In the genomic region with DNA sequence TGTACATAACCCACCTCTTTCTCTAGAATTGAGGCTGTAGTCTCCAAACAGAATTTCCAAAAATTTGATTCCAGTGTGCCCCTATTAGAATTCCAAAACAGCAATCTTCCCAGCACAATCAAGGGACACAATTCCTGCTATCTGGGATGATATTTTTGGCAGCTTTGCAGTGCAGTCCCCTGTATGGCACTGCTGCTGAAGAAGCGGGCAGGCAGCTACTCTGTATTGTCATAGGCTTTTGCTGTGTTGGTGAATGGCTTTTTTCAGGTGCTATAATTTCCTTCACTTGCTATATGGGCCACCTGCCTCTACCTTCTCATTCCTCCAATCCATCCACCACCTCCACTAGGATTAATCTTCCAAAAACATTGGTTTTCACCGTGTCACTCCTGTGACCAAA, we compare ENCODE assay signal across 16 cellular contexts.
DNase-seq lines count a peak whose midpoint lies in the region; ATAC-seq and TF ChIP-seq lines count a peak whose summit lies in the region.
"Had no signal": no experiment of that assay in that cellular context is flagged by ENCODE, and none has a peak within 500 bp of the region (broad histone marks: within the 10 kb centered on the region; RNA-seq: fewer than 3 reads in every experiment).

No MANE protein-coding gene starts in this region.

- intact Hi-C loops in PC-9 (cut with micrococcal nuclease; ENCODE audit: unreplicated experiment) = no loop called here
- intact Hi-C loops in left colon (cut with DNase I, micrococcal nuclease) = no loop called here
- intact Hi-C loops in thyroid gland (cut with DNase I) = no loop called here
- intact Hi-C loops in CD4-positive, alpha-beta T cell (cut with DNase I, micrococcal nuclease) = no loop called here

- H3K4me3 Mint-ChIP-seq in CD4-positive, alpha-beta T cell = no peak overlapping the region
- H3K4me3 Mint-ChIP-seq: activated CD4-positive, alpha-beta memory T cell treated with anti-CD3 and anti-CD28 coated beads for 36 hours; activated T-cell treated with anti-CD3 and anti-CD28 coated beads, Interleukin-2, amount 50 U/mL, for 24 hours had no signal

- POLR2A ChIA-PET in PC-9 (lab: Charles Lee; ENCODE audit: unreplicated experiment) = no interaction called here
- POLR2A ChIA-PET in CD4-positive, alpha-beta T cell (lab: Charles Lee) = no interaction called here

- H3K27ac ChIP-seq in PC-9 (peak overlapping the region; percentile 79), brain microvascular endothelial cell (peak overlapping the region; percentile 72), thyroid gland (peak overlapping the region; percentile 76 to 84 (median 76))
- no peak overlapping the region for H3K27ac ChIP-seq in CD4-positive, alpha-beta T cell (ENCODE audit: low read depth, low read length)
- H3K27ac ChIP-seq: BLaER1 had no signal

- no peaks in the 10 kb centered on the region for H3K9me2 ChIP-seq in PC-9 (ENCODE audit: insufficient read depth)

- no peaks in the 10 kb centered on the region for H3K36me3 ChIP-seq in PC-9 (ENCODE audit: low read depth)
- H3K36me3 ChIP-seq in brain microvascular endothelial cell (replicated peaks) = no peaks in the 10 kb centered on the region
- no peaks in the 10 kb centered on the region for H3K36me3 ChIP-seq in thyroid gland
- H3K36me3 ChIP-seq in MG63 = no peaks in the 10 kb centered on the region; the same call in 1 of the 2 replicates

- in situ Hi-C loops in brain microvascular endothelial cell (cut with HindIII; ENCODE audit: low pct_ligation_motif_present, low sequenced_read_pairs) = no loop called here

- TF ChIP-seq CTCF in PC-9 (conservative IDR thresholded peaks at IDR 0.05) = no peak
- TF ChIP-seq CTCF in brain microvascular endothelial cell (IDR thresholded peaks at IDR 0.05; ENCODE audit: low read depth, low read length, missing control alignments) = no peak
- TF ChIP-seq CTCF in thyroid gland (IDR thresholded peaks at IDR 0.05) = no peak
- TF ChIP-seq CTCF in CD4-positive, alpha-beta T cell (IDR thresholded peaks at IDR 0.05) = no peak

- no peaks in the 10 kb centered on the region for H3K4me1 Mint-ChIP-seq in CD4-positive, alpha-beta T cell (ENCODE audit: low read depth)

- H3K9me3 ChIP-seq in PC-9 (ENCODE audit: insufficient read depth, low read depth) = no peaks in the 10 kb centered on the region
- no peaks in the 10 kb centered on the region for H3K9me3 ChIP-seq in thyroid gland
- no peaks in the 10 kb centered on the region for H3K9me3 ChIP-seq in CD4-positive, alpha-beta T cell (ENCODE audit: control insufficient read depth, low read length)
- no peaks in the 10 kb centered on the region; the same call in 1 of the 2 replicates for H3K9me3 ChIP-seq in MG63

- CTCF ChIA-PET in PC-9 (lab: Charles Lee) = no interaction called here
- CTCF ChIA-PET in CD4-positive, alpha-beta T cell (lab: Charles Lee) = no interaction called here

- H4K20me1 ChIP-seq in PC-9 (ENCODE audit: insufficient read depth) = no peaks in the 10 kb centered on the region
- H4K20me1 ChIP-seq: BLaER1 had no signal

- H3K4me3 ChIP-seq in PC-9 (no peak overlapping the region), brain microvascular endothelial cell (ENCODE audit: low read depth, low read length) (no peak overlapping the region), thyroid gland (replicated peaks in 1 of 3) (no peak overlapping the region), MG63 (no peak overlapping the region)
- H3K4me3 ChIP-seq: BLaER1, coronary artery had no signal

- no peak overlapping the region for H3K27ac Mint-ChIP-seq in CD4-positive, alpha-beta T cell
- H3K27ac Mint-ChIP-seq: activated CD4-positive, alpha-beta memory T cell treated with anti-CD3 and anti-CD28 coated beads for 36 hours; activated T-cell treated with anti-CD3 and anti-CD28 coated beads, Interleukin-2, amount 50 U/mL, for 24 hours had no signal

- H3K4me1 ChIP-seq in PC-9 (replicated peaks; ENCODE audit: insufficient read depth) = peaks cover 40% of the 10 kb centered on the region
- peaks cover 35 to 39% of the 10 kb centered on the region in 2 donors for H3K4me1 ChIP-seq in thyroid gland
- H3K4me1 ChIP-seq: BLaER1 had no signal

- H3K36me3 Mint-ChIP-seq in CD4-positive, alpha-beta T cell (ENCODE audit: low read depth) = peaks cover 12% of the 10 kb centered on the region

- WGBS in thyroid gland, 2 donors = 85 to 88% methylated on average over 2 of the region's 2 CpGs

- no peak for TF ChIP-seq POLR2A in thyroid gland (IDR thresholded peaks at IDR 0.05)

- DNase-seq in PC-9 (no peak), brain microvascular endothelial cell (no peak), left colon (no peak), thyroid gland (no peak), MG63 (no peak), cerebellum (ENCODE audit: low spot score) (no peak)
- DNase-seq in CD4-positive, alpha-beta T cell = no peak
- DNase-seq: activated CD4-positive, alpha-beta memory T cell treated with anti-CD3 and anti-CD28 coated beads for 36 hours; activated T-cell treated with anti-CD3 and anti-CD28 coated beads, Interleukin-2, amount 50 U/mL, for 24 hours; NCI-H2081 treated with DMSO at 0.1 percent for 48 hours; NCI-H526; OCI-M1; stimulated activated CD4-positive, alpha-beta T cell treated with anti-CD3 and anti-CD28 coated beads, Interleukin-4, amount 100 ng/mL, for 1 hour had no signal

- no peaks in the 10 kb centered on the region for H3K9me3 Mint-ChIP-seq in CD4-positive, alpha-beta T cell
- H3K9me3 Mint-ChIP-seq: activated CD4-positive, alpha-beta memory T cell treated with anti-CD3 and anti-CD28 coated beads for 36 hours had no signal

- peaks cover 30% of the 10 kb centered on the region for H3F3A ChIP-seq in PC-9 (ENCODE audit: insufficient read depth, low read depth)

- no peaks in the 10 kb centered on the region for H3K79me2 ChIP-seq in PC-9 (ENCODE audit: low read depth)

- ATAC-seq in left colon (peak; percentile 8), GM19397 (IDR thresholded peaks at IDR 0.05; ENCODE audit: unreplicated experiment) (no peak)
- no peak for ATAC-seq in CD4-positive, alpha-beta T cell (ENCODE audit: poor library complexity)

- no peak overlapping the region for H2AFZ ChIP-seq in PC-9

- no peaks in the 10 kb centered on the region for H3K27me3 Mint-ChIP-seq in CD4-positive, alpha-beta T cell
- H3K27me3 Mint-ChIP-seq: activated CD4-positive, alpha-beta memory T cell treated with anti-CD3 and anti-CD28 coated beads for 36 hours; activated T-cell treated with anti-CD3 and anti-CD28 coated beads, Interleukin-2, amount 50 U/mL, for 24 hours had no signal

- H3K27me3 ChIP-seq in PC-9 (ENCODE audit: insufficient read depth, low read depth) (no peaks in the 10 kb centered on the region), brain microvascular endothelial cell (replicated peaks) (no peaks in the 10 kb centered on the region), thyroid gland (no peaks in the 10 kb centered on the region), MG63 (no peaks in the 10 kb centered on the region)
- H3K27me3 ChIP-seq in CD4-positive, alpha-beta T cell (ENCODE audit: control insufficient read depth, insufficient read depth, low read length) = no peaks in the 10 kb centered on the region
- H3K27me3 ChIP-seq: BLaER1 had no signal

- peak overlapping the region; percentile 49 for H3K4me2 ChIP-seq in PC-9
- H3K4me2 ChIP-seq: BLaER1 had no signal

- BruUV-seq in PC-9 (replicated peaks; lab: Mats Ljungman, UMichigan) = no TSS peak
